Comparison of ENCODE assay signal across 8 cellular contexts in the genomic region with DNA sequence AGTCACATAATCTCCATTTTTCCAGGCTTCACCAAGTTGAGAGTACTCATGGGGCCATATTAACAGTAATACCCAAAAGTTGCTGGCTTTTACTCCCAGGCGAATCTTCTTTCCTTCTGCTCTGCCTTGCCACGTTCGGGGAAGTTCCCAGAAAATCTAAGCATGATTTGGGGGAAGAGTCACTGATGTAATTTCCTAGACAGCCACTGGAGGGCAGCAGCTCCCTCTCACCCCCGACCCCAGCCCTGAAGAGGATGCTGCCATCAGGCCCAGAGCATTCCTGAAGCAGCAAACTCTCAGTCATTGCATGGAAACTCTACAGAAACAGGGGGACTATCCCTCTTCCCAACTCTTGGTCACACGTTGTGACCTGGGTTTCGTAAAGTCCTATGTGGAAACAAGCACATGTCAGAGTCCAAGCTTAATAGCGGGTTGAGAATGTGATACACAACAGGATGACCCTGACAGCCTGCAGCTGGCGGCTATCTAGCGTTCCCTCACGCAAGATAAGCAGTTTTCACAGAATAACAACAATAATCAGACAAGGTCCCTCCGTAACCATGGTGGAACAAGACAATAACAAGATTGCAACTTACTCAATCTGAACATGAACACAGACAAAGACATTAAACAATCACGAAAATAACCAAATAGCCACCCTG. TPM values are rescaled to one million over a fixed set of nuclear protein-coding genes. Genes with fewer than 3 reads are reported as not detected.
DNase-seq lines count a peak whose midpoint lies in the region; TF ChIP-seq lines count a peak whose summit lies in the region.

No MANE protein-coding gene starts in this region.

- H3K4me3 Mint-ChIP-seq in activated CD4-positive, alpha-beta memory T cell treated with anti-CD3 and anti-CD28 coated beads, Interleukin-2, amount 10 ng/mL, durations not matched to agents 7 days and 5 days, result no peak overlapping the region

- H3K27ac ChIP-seq in mesendoderm (ENCODE audit: low read depth, low read length), result no peak overlapping the region

- WGBS in mesendoderm (ENCODE audit: extremely low coverage, insufficient coverage, low lambda C conversion rate), result no CpG with 5 or more reads among the region's 12 CpGs

- H3K4ac ChIP-seq in mesendoderm (ENCODE audit: low read depth, low read length), result no peak overlapping the region

- no peak overlapping the region for H2BK5ac ChIP-seq in mesendoderm (ENCODE audit: low read length)

- no peak overlapping the region for H3K4me3 ChIP-seq in AG04449 (ENCODE audit: low read depth, low read length)
- no peak overlapping the region for H3K4me3 ChIP-seq in mesendoderm (ENCODE audit: low read length)

- H2AK5ac ChIP-seq in mesendoderm (ENCODE audit: low read length), result no peak overlapping the region

- no peak overlapping the region for H3K27ac Mint-ChIP-seq in activated CD4-positive, alpha-beta memory T cell treated with anti-CD3 and anti-CD28 coated beads, Interleukin-2, amount 10 ng/mL, durations not matched to agents 7 days and 5 days

- no peaks in the 10 kb centered on the region for H3K4me1 ChIP-seq in mesendoderm (ENCODE audit: control insufficient read depth, low read depth, low read length)

- H2BK15ac ChIP-seq in mesendoderm (replicated peaks; ENCODE audit: low read depth), result no peak overlapping the region

- H3K23ac ChIP-seq in mesendoderm (ENCODE audit: low read length), result no peak overlapping the region

- no peak overlapping the region for H3K56ac ChIP-seq in mesendoderm (ENCODE audit: low read length)

- CTCF ChIA-PET in AG04449 (lab: Yijun Ruan, JAX), result interaction anchor here (0.7 to 3.4 kb wide), 31 partner anchors 9 to 337 kb away, joined by 3 to 24 read pairs (median 5); a partner anchor contains a TSS
- CTCF ChIA-PET in activated CD4-positive, alpha-beta memory T cell treated with anti-CD3 and anti-CD28 coated beads, Interleukin-2, amount 10 ng/mL, durations not matched to agents 7 days and 5 days (lab: Charles Lee), result interaction anchor here (0.6 to 3.2 kb wide), 14 partner anchors 8 to 1333 kb away, joined by 3 to 14 read pairs (median 4); a partner anchor contains a TSS

- H2BK120ac ChIP-seq in mesendoderm (ENCODE audit: low read depth, low read length), result no peak overlapping the region

- POLR2A ChIA-PET in AG04449 (lab: Yijun Ruan, JAX), result no interaction called here
- POLR2A ChIA-PET in activated CD4-positive, alpha-beta memory T cell treated with anti-CD3 and anti-CD28 coated beads, Interleukin-2, amount 10 ng/mL, durations not matched to agents 7 days and 5 days (lab: Charles Lee), result no interaction called here

- H3K9ac ChIP-seq in mesendoderm (ENCODE audit: low read length), result no peak overlapping the region

- no peaks in the 10 kb centered on the region for H3K79me1 ChIP-seq in mesendoderm (ENCODE audit: low read length)

- H3K27me3 ChIP-seq in mesendoderm (ENCODE audit: insufficient read depth, low read length, poor library complexity), result no peaks in the 10 kb centered on the region

- no peak overlapping the region for H3K4me2 ChIP-seq in mesendoderm (ENCODE audit: low read length)

- H3K36me3 Mint-ChIP-seq in activated CD4-positive, alpha-beta memory T cell treated with anti-CD3 and anti-CD28 coated beads, Interleukin-2, amount 10 ng/mL, durations not matched to agents 7 days and 5 days (ENCODE audit: low read depth), result no peaks in the 10 kb centered on the region

- H3K18ac ChIP-seq in mesendoderm (ENCODE audit: low read length), result no peak overlapping the region

- H3K27me3 Mint-ChIP-seq in activated CD4-positive, alpha-beta memory T cell treated with anti-CD3 and anti-CD28 coated beads, Interleukin-2, amount 10 ng/mL, durations not matched to agents 7 days and 5 days, result peaks cover 25% of the 10 kb centered on the region

- H3K79me2 ChIP-seq in mesendoderm (ENCODE audit: control insufficient read depth, insufficient read depth, low read length), result no peaks in the 10 kb centered on the region

- no peak overlapping the region for H4K8ac ChIP-seq in mesendoderm (ENCODE audit: low read depth, low read length)

- H4K5ac ChIP-seq in mesendoderm (ENCODE audit: low read length), result no peak overlapping the region

- H3K4me1 Mint-ChIP-seq in activated CD4-positive, alpha-beta memory T cell treated with anti-CD3 and anti-CD28 coated beads, Interleukin-2, amount 10 ng/mL, durations not matched to agents 7 days and 5 days, result peaks cover 4% of the 10 kb centered on the region

- peak; percentile 81 for TF ChIP-seq CTCF in AG04449 (IDR thresholded peaks at IDR 0.05; ENCODE audit: insufficient read depth, low read length, missing control alignments)

- H3K9me3 Mint-ChIP-seq in activated CD4-positive, alpha-beta memory T cell treated with anti-CD3 and anti-CD28 coated beads, Interleukin-2, amount 10 ng/mL, durations not matched to agents 7 days and 5 days, result no peaks in the 10 kb centered on the region

- H3K36me3 ChIP-seq in mesendoderm (ENCODE audit: control insufficient read depth, insufficient read depth, low read length), result no peaks in the 10 kb centered on the region

- no peak for DNase-seq in AG04449 (ENCODE audit: low read depth, low spot score)
- DNase-seq in GM19238 (ENCODE audit: insufficient read length, low spot score), result peak; percentile 57
- peak; percentile 22 for DNase-seq in NCI-H748 treated with DMSO at 0.1 percent for 48 hours (lab: John Stamatoyannopoulos, UW)
- peak; percentile 61 for DNase-seq in activated CD4-positive, alpha-beta memory T cell treated with anti-CD3 and anti-CD28 coated beads, Interleukin-2, amount 10 ng/mL, durations not matched to agents 7 days and 5 days
- peak; percentile 38 for DNase-seq in effector CD4-positive, alpha-beta T cell
- peak; percentile 78 for DNase-seq in mesendoderm
- peak; percentile 80 for DNase-seq in stimulated activated CD8-positive, alpha-beta memory T cell treated with anti-CD3 and anti-CD28 coated beads, Interleukin-4, amount 100 ng/mL, for 48 hours
- DNase-seq in occipital lobe (lab: John Stamatoyannopoulos, UW), result no peak

RNA-seq across cellular contexts. Expression of a gene that starts 43.8 kb away (rescaled TPM):
- 10 to 100 TPM; 20.0 to 24.4 TPM for total RNA-seq in activated CD4-positive, alpha-beta memory T cell treated with anti-CD3 and anti-CD28 coated beads, Interleukin-2, amount 10 ng/mL, durations not matched to agents 7 days and 5 days
- polyA plus RNA-seq in mesendoderm (2013, experiment 1 of 2), result 13.2 TPM
- polyA plus RNA-seq in mesendoderm (2013, experiment 2 of 2), result 13.1 TPM
- 91.6 TPM for total RNA-seq in occipital lobe

Comparison
In these comparisons a context has a peak if more than half of its experiments do, and no peak if none do; other contexts are left out.
1. DNase-seq: peak in GM19238 (single experiment), NCI-H748 treated with DMSO at 0.1 percent for 48 hours (single experiment), activated CD4-positive, alpha-beta memory T cell treated with anti-CD3 and anti-CD28 coated beads, Interleukin-2, amount 10 ng/mL, durations not matched to agents 7 days and 5 days (single experiment), effector CD4-positive, alpha-beta T cell (single experiment), mesendoderm (single experiment) and stimulated activated CD8-positive, alpha-beta memory T cell treated with anti-CD3 and anti-CD28 coated beads, Interleukin-4, amount 100 ng/mL, for 48 hours (single experiment); none in AG04449 (single experiment) and occipital lobe (single experiment).